In the genomic region with DNA sequence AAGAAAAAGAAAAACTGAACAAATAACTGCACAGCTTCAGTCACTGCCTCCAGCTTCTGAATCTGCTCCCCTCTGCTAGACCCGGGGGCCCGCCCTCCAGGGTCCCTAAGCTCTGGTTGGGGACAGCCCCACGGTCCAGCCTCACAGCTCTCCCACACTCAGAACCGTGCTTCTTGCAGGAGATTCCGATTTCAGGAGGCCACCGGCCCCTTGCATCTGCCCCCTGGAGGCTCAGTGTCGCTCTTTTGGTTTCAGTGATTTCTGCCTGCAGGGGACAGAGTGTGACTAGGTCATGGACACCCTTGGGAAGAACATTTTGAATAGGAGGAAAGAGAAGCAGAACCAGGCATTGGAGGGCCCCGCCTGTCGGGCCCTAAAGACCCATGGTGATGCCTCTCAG, we compare ENCODE assay signal across 1 cellular context.
TF ChIP-seq lines count a peak whose summit lies in the region.

No MANE protein-coding gene starts in this region.

TF ChIP-seq in HepG2, 621 proteins besides CTCF, POLR2A, EP300 and RAD21:
- 0 out of 2 replicates have a peak, but pooled peaks have one; percentile 16 for TF ChIP-seq ADNP (CRISPR knock-in tag; IDR thresholded peaks at IDR 0.05)
- TF ChIP-seq, protein P1, sequence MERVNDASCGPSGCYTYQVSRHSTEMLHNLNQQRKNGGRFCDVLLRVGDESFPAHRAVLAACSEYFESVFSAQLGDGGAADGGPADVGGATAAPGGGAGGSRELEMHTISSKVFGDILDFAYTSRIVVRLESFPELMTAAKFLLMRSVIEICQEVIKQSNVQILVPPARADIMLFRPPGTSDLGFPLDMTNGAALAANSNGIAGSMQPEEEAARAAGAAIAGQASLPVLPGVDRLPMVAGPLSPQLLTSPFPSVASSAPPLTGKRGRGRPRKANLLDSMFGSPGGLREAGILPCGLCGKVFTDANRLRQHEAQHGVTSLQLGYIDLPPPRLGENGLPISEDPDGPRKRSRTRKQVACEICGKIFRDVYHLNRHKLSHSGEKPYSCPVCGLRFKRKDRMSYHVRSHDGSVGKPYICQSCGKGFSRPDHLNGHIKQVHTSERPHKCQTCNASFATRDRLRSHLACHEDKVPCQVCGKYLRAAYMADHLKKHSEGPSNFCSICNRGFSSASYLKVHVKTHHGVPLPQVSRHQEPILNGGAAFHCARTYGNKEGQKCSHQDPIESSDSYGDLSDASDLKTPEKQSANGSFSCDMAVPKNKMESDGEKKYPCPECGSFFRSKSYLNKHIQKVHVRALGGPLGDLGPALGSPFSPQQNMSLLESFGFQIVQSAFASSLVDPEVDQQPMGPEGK (CRISPR knock-in tag; IDR thresholded peaks at IDR 0.05), result 0 out of 2 replicates have a peak, but pooled peaks have one; percentile 7
- TF ChIP-seq ONECUT2 (CRISPR knock-in tag; IDR thresholded peaks at IDR 0.05), result no peak
- TF ChIP-seq ZNF501 (CRISPR knock-in tag; IDR thresholded peaks at IDR 0.05), result 0 out of 2 replicates have a peak, but pooled peaks have one; percentile 47
- TF ChIP-seq TCF12 (IDR thresholded peaks at IDR 0.05), result no peak
- TF ChIP-seq TCF12 (CRISPR knock-in tag; IDR thresholded peaks at IDR 0.05), result no peak
- no peak for TF ChIP-seq TEAD3 (CRISPR knock-in tag; optimal IDR thresholded peaks at IDR 0.05; ENCODE audit: borderline replicate concordance)
- TF ChIP-seq, protein P2, sequence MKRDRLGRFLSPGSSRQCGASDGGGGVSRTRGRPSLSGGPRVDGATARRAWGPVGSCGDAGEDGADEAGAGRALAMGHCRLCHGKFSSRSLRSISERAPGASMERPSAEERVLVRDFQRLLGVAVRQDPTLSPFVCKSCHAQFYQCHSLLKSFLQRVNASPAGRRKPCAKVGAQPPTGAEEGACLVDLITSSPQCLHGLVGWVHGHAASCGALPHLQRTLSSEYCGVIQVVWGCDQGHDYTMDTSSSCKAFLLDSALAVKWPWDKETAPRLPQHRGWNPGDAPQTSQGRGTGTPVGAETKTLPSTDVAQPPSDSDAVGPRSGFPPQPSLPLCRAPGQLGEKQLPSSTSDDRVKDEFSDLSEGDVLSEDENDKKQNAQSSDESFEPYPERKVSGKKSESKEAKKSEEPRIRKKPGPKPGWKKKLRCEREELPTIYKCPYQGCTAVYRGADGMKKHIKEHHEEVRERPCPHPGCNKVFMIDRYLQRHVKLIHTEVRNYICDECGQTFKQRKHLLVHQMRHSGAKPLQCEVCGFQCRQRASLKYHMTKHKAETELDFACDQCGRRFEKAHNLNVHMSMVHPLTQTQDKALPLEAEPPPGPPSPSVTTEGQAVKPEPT (CRISPR knock-in tag; IDR thresholded peaks at IDR 0.05; ENCODE audit: low read depth), result no peak
- TF ChIP-seq BORCS8-MEF2B (CRISPR knock-in tag; IDR thresholded peaks at IDR 0.05), result no peak
- TF ChIP-seq SP140L (CRISPR knock-in tag; IDR thresholded peaks at IDR 0.05; ENCODE audit: borderline replicate concordance), result no peak
- TF ChIP-seq ZNF782 (CRISPR knock-in tag; IDR thresholded peaks at IDR 0.05; ENCODE audit: borderline replicate concordance), result no peak
- no peak for TF ChIP-seq ZNF564 (CRISPR knock-in tag; IDR thresholded peaks at IDR 0.05)
- TF ChIP-seq XBP1 (CRISPR knock-in tag; IDR thresholded peaks at IDR 0.05), result no peak
- TF ChIP-seq POLR2AphosphoS5 (IDR thresholded peaks at IDR 0.05; ENCODE audit: low read depth, low read length), result no peak
- TF ChIP-seq NR2F2 (IDR thresholded peaks at IDR 0.05; ENCODE audit: borderline replicate concordance, low read depth), result no peak
- TF ChIP-seq MED1 (CRISPR knock-in tag; IDR thresholded peaks at IDR 0.05), result 0 out of 2 replicates have a peak, but pooled peaks have one; percentile 27
- TF ChIP-seq XRCC5 (optimal IDR thresholded peaks at IDR 0.05; ENCODE audit: low read length), result peak; percentile 32
- TF ChIP-seq GLI4 (CRISPR knock-in tag; IDR thresholded peaks at IDR 0.05; ENCODE audit: borderline replicate concordance), result no peak
- TF ChIP-seq, protein P3, sequence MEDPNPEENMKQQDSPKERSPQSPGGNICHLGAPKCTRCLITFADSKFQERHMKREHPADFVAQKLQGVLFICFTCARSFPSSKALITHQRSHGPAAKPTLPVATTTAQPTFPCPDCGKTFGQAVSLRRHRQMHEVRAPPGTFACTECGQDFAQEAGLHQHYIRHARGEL (CRISPR knock-in tag; IDR thresholded peaks at IDR 0.05), result no peak
- no peak for TF ChIP-seq CCAR2 (optimal IDR thresholded peaks at IDR 0.05; ENCODE audit: low read depth, low read length)
- TF ChIP-seq ZFP36L1 (CRISPR knock-in tag; IDR thresholded peaks at IDR 0.05), result no peak
- 0 out of 2 replicates have a peak, but pooled peaks have one; percentile 40 for TF ChIP-seq GFI1 (CRISPR knock-in tag; IDR thresholded peaks at IDR 0.05; ENCODE audit: borderline replicate concordance)
- TF ChIP-seq STAG1 (CRISPR knock-in tag; IDR thresholded peaks at IDR 0.05), result peak; percentile 41
- no peak for TF ChIP-seq CBX2 (IDR thresholded peaks at IDR 0.05; ENCODE audit: low read depth, low read length)
- TF ChIP-seq CBX2 (CRISPR knock-in tag; IDR thresholded peaks at IDR 0.05; ENCODE audit: low read depth), result no peak
- no peak for TF ChIP-seq SP2 (CRISPR knock-in tag; IDR thresholded peaks at IDR 0.05)
- TF ChIP-seq, protein P4, sequence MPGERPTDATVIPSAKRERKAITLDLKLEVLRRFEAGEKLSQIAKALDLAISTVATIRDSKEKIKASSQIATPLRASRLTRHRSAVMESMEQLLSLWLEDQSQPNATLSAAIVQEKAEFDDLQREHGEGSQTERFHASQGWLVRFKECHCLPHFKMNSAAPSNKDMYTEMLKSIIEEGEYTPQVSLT (CRISPR knock-in tag; IDR thresholded peaks at IDR 0.05; ENCODE audit: borderline replicate concordance, low read depth), result no peak
- TF ChIP-seq, protein P5, sequence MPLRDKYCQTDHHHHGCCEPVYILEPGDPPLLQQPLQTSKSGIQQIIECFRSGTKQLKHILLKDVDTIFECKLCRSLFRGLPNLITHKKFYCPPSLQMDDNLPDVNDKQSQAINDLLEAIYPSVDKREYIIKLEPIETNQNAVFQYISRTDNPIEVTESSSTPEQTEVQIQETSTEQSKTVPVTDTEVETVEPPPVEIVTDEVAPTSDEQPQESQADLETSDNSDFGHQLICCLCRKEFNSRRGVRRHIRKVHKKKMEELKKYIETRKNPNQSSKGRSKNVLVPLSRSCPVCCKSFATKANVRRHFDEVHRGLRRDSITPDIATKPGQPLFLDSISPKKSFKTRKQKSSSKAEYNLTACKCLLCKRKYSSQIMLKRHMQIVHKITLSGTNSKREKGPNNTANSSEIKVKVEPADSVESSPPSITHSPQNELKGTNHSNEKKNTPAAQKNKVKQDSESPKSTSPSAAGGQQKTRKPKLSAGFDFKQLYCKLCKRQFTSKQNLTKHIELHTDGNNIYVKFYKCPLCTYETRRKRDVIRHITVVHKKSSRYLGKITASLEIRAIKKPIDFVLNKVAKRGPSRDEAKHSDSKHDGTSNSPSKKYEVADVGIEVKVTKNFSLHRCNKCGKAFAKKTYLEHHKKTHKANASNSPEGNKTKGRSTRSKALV (CRISPR knock-in tag; IDR thresholded peaks at IDR 0.05), result no peak
- TF ChIP-seq, protein P6, sequence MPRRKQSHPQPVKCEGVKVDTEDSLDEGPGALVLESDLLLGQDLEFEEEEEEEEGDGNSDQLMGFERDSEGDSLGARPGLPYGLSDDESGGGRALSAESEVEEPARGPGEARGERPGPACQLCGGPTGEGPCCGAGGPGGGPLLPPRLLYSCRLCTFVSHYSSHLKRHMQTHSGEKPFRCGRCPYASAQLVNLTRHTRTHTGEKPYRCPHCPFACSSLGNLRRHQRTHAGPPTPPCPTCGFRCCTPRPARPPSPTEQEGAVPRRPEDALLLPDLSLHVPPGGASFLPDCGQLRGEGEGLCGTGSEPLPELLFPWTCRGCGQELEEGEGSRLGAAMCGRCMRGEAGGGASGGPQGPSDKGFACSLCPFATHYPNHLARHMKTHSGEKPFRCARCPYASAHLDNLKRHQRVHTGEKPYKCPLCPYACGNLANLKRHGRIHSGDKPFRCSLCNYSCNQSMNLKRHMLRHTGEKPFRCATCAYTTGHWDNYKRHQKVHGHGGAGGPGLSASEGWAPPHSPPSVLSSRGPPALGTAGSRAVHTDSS (CRISPR knock-in tag; conservative IDR thresholded peaks at IDR 0.05), result no peak
